10 cellular contexts compared by ENCODE assay signal in genomic region chr1:203273869-203274602, GRCh38. TPM values are rescaled to one million over a fixed set of nuclear protein-coding genes. Genes with fewer than 3 reads are reported as not detected.
A peak's percentile ranks its signal among the peaks of the same experiment; 100 is the strongest.
DNase-seq lines count a peak whose midpoint lies in the region; ATAC-seq and TF ChIP-seq lines count a peak whose summit lies in the region.
"Had no signal": no experiment of that assay in that cellular context is flagged by ENCODE, and none has a peak within 500 bp of the region (broad histone marks: within the 10 kb centered on the region; RNA-seq: fewer than 3 reads in every experiment).

No MANE protein-coding gene starts in this region.

- H3K27me3 ChIP-seq in psoas muscle (ENCODE audit: insufficient read depth in 3 of 3, low read length in 2 of 3) (no peaks in the 10 kb centered on the region), osteoblast (ENCODE audit: insufficient read depth, low read length) (no peaks in the 10 kb centered on the region)

- H2AFZ ChIP-seq in osteoblast (ENCODE audit: low read length): no peak overlapping the region

- no peak overlapping the region for H3K4me2 ChIP-seq in osteoblast (ENCODE audit: insufficient read depth, low read length)

- in situ Hi-C loops in G401 (cut with HindIII; ENCODE audit: low sequenced_read_pairs): loop anchor here (25.0 kb wide), 1 partner anchor 88 kb away; the partner anchor contains the start of gene FMOD

- H4K20me1 ChIP-seq in osteoblast (ENCODE audit: insufficient read depth, low read length): no peaks in the 10 kb centered on the region

- TF ChIP-seq CTCF in psoas muscle (IDR thresholded peaks at IDR 0.05) (no peak), osteoblast (IDR thresholded peaks at IDR 0.05; ENCODE audit: extremely low read depth, low read depth, low read length) (no peak)

- H3K4me1 ChIP-seq in psoas muscle: peaks cover 84% of the 10 kb centered on the region
- peaks cover 28% of the 10 kb centered on the region for H3K4me1 ChIP-seq in osteoblast (ENCODE audit: insufficient read depth, low read length)

- intact Hi-C loops in psoas muscle (cut with DNase I): loop anchor here (1.0 to 5.0 kb wide), 6 partner anchors 33 to 213 kb away; no protein-coding TSS in a partner anchor

- H3K9me3 ChIP-seq in psoas muscle (no peaks in the 10 kb centered on the region), osteoblast (ENCODE audit: low read depth, low read length) (no peaks in the 10 kb centered on the region)

- no peaks in the 10 kb centered on the region for H3K79me2 ChIP-seq in osteoblast (ENCODE audit: insufficient read depth, low read length)

- H3K4me3 ChIP-seq in psoas muscle (peak overlapping the region; percentile 59), osteoblast (ENCODE audit: insufficient read depth, low read length) (no peak overlapping the region)

- ATAC-seq in GM19438 (IDR thresholded peaks at IDR 0.05; ENCODE audit: low read depth, unreplicated experiment) (peak; percentile 19), psoas muscle (no peak), GM21717 (IDR thresholded peaks at IDR 0.05; ENCODE audit: unreplicated experiment) (no peak)

- peak overlapping the region; percentile 91 for H3K27ac ChIP-seq in psoas muscle
- H3K27ac ChIP-seq in osteoblast (ENCODE audit: low read depth, low read length): no peak overlapping the region

- 71 to 77% (median 72%) methylated on average over 12 of the region's 12 CpGs for WGBS in psoas muscle, 3 donors

- H3K36me3 ChIP-seq in psoas muscle (ENCODE audit: insufficient read depth in 1 of 2, low read depth in 1 of 2) (no peaks in the 10 kb centered on the region), osteoblast (ENCODE audit: insufficient read depth, low read length) (no peaks in the 10 kb centered on the region)

- DNase-seq in NCI-H69 (lab: John Stamatoyannopoulos, UW): peak; percentile 49
- peak; percentile 73 for DNase-seq in globus pallidus (ENCODE audit: low spot score)
- DNase-seq in psoas muscle: peak; percentile 49 to 72
- DNase-seq in osteoblast (ENCODE audit: insufficient read length, low spot score, missing footprints): no peak
- no peak for DNase-seq in NCI-H1417 treated with DMSO at 0.1 percent for 48 hours (lab: John Stamatoyannopoulos, UW)
- no peak for DNase-seq in G401 (ENCODE audit: low spot score)

RNA-seq across cellular contexts. Expression of gene BTG2, which starts 31.3 kb away (rescaled TPM):
- total RNA-seq in psoas muscle (100 to 1,000 TPM in 3 of 4 donors, 10 to 100 TPM in 1; 83.0 to 360 (median 224) TPM), osteoblast (14.5 and 14.7 TPM in 2 replicates)
- polyA plus RNA-seq in psoas muscle: 100 to 1,000 TPM in 1 of 3 donors, 10 to 100 TPM in 2; 17.6 to 119 (median 60.4) TPM
- total RNA-seq in G401 (2014; rRNA removed; shearing (Covaris generic)): 12.7 and 15.2 TPM in 2 replicates

RNA-seq across cellular contexts. Expression of gene CHIT1, which starts 44.6 kb away (rescaled TPM):
- total RNA-seq in psoas muscle (under 1 TPM in 2 of 4 donors, not detected in 2; 0.08 to 0.27 TPM), osteoblast (under 0.01 TPM in 1 of 2 replicates, not detected in the other)
- under 1 TPM in 2 of 3 donors, not detected in 1; 0.04 to 0.10 TPM for polyA plus RNA-seq in psoas muscle
- total RNA-seq in G401 (2014; rRNA removed; shearing (Covaris generic)): not detected in 2 replicates
- total RNA-seq: glomerular endothelial cell, RPMI7951 had no signal

Comparison
In these comparisons a context has a peak if more than half of its experiments do, and no peak if none do; other contexts are left out.
1. DNase-seq: peak in NCI-H69 (single experiment), globus pallidus (single experiment) and psoas muscle (2 of 2); none in osteoblast (single experiment), NCI-H1417 treated with DMSO at 0.1 percent for 48 hours (single experiment) and G401 (single experiment).